ENCODE assay signal across 2 cellular contexts in the genomic region with DNA sequence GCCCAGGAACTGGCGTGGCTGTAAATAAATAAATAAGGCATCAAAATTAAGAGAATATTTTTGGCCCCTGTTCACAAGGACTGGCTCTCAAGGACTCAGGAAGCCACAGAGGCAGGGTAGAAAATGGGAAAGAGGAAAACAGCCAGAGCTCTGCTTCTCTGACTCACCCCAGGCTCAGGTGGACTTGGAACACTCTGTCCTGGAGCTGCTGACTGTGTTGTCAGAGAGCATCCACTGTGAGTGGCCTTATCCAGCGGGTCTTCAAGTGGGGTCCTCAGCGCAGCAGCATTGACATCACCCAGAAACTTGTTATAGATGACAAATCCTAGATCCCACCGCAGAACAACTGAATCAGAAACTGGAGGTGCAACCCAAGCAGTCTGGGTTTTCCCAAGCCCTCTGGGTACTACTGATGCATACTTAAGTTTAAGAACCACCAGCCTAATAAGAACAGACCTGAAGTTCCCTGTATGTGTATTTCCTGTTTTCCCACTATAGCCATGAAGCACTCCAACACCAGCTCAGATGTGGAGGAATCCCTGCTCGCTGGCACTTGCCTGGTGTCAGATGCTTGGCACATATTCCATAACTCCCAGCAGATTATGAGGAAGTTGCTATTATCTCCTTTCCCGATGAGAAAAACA.
TF ChIP-seq lines count a peak whose summit lies in the region.

No MANE protein-coding gene starts in this region.

TF ChIP-seq in endothelial cell of umbilical vein, 7 proteins besides CTCF, POLR2A, EP300 and RAD21:
- TF ChIP-seq EZH2 (IDR thresholded peaks at IDR 0.05; ENCODE audit: borderline replicate concordance, low read depth, low read length, severe bottlenecking) (no peak), MYC (IDR thresholded peaks at IDR 0.05; ENCODE audit: low read depth, low read length) (no peak), JUN (IDR thresholded peaks at IDR 0.05; ENCODE audit: borderline replicate concordance, insufficient read depth, insufficient read length, low read depth) (no peak), FOS (IDR thresholded peaks at IDR 0.05; ENCODE audit: borderline replicate concordance, insufficient read depth, low read length) (peak; percentile 10)

TF ChIP-seq in HepG2, 621 proteins besides CTCF, POLR2A, EP300 and RAD21:
- TF ChIP-seq, protein P1, sequence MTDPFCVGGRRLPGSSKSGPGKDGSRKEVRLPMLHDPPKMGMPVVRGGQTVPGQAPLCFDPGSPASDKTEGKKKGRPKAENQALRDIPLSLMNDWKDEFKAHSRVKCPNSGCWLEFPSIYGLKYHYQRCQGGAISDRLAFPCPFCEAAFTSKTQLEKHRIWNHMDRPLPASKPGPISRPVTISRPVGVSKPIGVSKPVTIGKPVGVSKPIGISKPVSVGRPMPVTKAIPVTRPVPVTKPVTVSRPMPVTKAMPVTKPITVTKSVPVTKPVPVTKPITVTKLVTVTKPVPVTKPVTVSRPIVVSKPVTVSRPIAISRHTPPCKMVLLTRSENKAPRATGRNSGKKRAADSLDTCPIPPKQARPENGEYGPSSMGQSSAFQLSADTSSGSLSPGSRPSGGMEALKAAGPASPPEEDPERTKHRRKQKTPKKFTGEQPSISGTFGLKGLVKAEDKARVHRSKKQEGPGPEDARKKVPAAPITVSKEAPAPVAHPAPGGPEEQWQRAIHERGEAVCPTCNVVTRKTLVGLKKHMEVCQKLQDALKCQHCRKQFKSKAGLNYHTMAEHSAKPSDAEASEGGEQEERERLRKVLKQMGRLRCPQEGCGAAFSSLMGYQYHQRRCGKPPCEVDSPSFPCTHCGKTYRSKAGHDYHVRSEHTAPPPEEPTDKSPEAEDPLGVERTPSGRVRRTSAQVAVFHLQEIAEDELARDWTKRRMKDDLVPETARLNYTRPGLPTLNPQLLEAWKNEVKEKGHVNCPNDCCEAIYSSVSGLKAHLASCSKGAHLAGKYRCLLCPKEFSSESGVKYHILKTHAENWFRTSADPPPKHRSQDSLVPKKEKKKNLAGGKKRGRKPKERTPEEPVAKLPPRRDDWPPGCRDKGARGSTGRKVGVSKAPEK (CRISPR knock-in tag; IDR thresholded peaks at IDR 0.05; ENCODE audit: borderline replicate concordance) = no peak
- TF ChIP-seq MAF1 (CRISPR knock-in tag; IDR thresholded peaks at IDR 0.05; ENCODE audit: borderline replicate concordance) = no peak
TF ChIP-seq in HepG2: peak in this region for 0.
